In the genomic region with DNA sequence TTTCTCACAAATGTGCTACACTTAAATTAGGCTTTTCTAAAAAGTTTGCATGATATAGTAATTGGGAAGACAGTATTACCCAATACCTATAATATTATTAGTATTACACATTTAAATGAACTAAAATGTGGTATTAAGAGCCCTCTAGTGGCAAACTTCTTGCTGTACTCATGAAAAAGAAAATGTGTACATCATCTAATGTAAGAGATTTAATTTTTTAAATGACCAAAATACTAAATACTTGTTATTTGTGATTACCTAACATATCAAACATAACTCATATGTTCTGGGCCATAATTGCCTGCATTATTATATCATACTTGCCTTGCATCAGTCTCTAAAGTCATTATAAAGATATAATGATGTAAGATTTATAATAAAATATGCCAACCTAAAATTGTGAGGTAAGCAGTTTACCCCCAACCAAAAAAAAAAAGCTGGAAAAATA, we compare ENCODE assay signal across 8 cellular contexts.
DNase-seq lines count a peak whose midpoint lies in the region; ATAC-seq and TF ChIP-seq lines count a peak whose summit lies in the region.

No MANE protein-coding gene starts in this region.

- peaks cover 10% of the 10 kb centered on the region for H3K4me1 Mint-ChIP-seq in MCF 10A (ENCODE audit: insufficient read depth, unreplicated experiment)

- BruUV-seq in MCF 10A (replicated peaks; lab: Mats Ljungman, UMichigan): no TSS peak

- no peaks in the 10 kb centered on the region for H3K4me1 ChIP-seq in left ventricle myocardium inferior
- no peaks in the 10 kb centered on the region for H3K4me1 ChIP-seq in right cardiac atrium (ENCODE audit: control insufficient read depth, insufficient read depth, low read length)
- H3K4me1 ChIP-seq in right lobe of liver: no peaks in the 10 kb centered on the region

- DNase-seq in left ventricle myocardium inferior (no peak), right cardiac atrium (no peak), NCI-H2196 treated with DMSO at 0.1 percent for 48 hours (lab: John Stamatoyannopoulos, UW; ENCODE audit: unreplicated experiment) (peak; percentile 58), MCF 10A (ENCODE audit: unreplicated experiment) (peak; percentile 59), right lobe of liver (no peak)
- DNase-seq in activated naive CD4-positive, alpha-beta T cell treated with Interleukin-2 at 50 U/mL for 16 hours: no peak

- H3K36me3 Mint-ChIP-seq in MCF 10A (ENCODE audit: insufficient read depth, unreplicated experiment): no peaks in the 10 kb centered on the region

- H3K27ac ChIP-seq in left ventricle myocardium inferior (replicated peaks) (no peak overlapping the region), right cardiac atrium (ENCODE audit: low read length) (no peak overlapping the region), right lobe of liver (no peak overlapping the region)

- intact Hi-C loops in left ventricle myocardium inferior (cut with micrococcal nuclease) (loop anchor here (1.0 kb wide), 1 partner anchor 139 kb away; no protein-coding TSS in a partner anchor), right cardiac atrium (cut with DNase I) (loop anchor here (2.0 to 10.0 kb wide), 3 partner anchors 136 to 140 kb away; no protein-coding TSS in a partner anchor), MCF 10A (cut with micrococcal nuclease) (loop anchor here (1.0 to 2.0 kb wide), 2 partner anchors 139 to 278 kb away; no protein-coding TSS in a partner anchor), right lobe of liver (cut with DNase I) (no loop called here)

- ATAC-seq in right cardiac atrium: no peak
- ATAC-seq in right lobe of liver: peak; percentile 41 to 63 (median 55)
- no peak for ATAC-seq in GM18873 (IDR thresholded peaks at IDR 0.05; ENCODE audit: low FRiP score, unreplicated experiment)
- no peak for ATAC-seq in HG03159 (IDR thresholded peaks at IDR 0.05; ENCODE audit: unreplicated experiment)

- H3K9me3 ChIP-seq in left ventricle myocardium inferior (replicated peaks) (no peaks in the 10 kb centered on the region), right cardiac atrium (ENCODE audit: control insufficient read depth, low read length) (no peaks in the 10 kb centered on the region), right lobe of liver (no peaks in the 10 kb centered on the region)

- peak; percentile 78 for TF ChIP-seq CTCF in left ventricle myocardium inferior (IDR thresholded peaks at IDR 0.05; ENCODE audit: borderline replicate concordance)
- peak; percentile 57 for TF ChIP-seq CTCF in MCF 10A (IDR thresholded peaks at IDR 0.05; ENCODE audit: unreplicated experiment)
- peak; percentile 70 to 80 (median 76) for TF ChIP-seq CTCF in right lobe of liver (IDR thresholded peaks at IDR 0.05)

- no peak overlapping the region for H3K4me3 Mint-ChIP-seq in MCF 10A (ENCODE audit: unreplicated experiment)

- H3K9me3 Mint-ChIP-seq in MCF 10A (ENCODE audit: unreplicated experiment): no peaks in the 10 kb centered on the region

- no peak for TF ChIP-seq POLR2A in right lobe of liver (IDR thresholded peaks at IDR 0.05)

- H3K36me3 ChIP-seq in left ventricle myocardium inferior (no peaks in the 10 kb centered on the region), right lobe of liver (no peaks in the 10 kb centered on the region)

- POLR2A ChIA-PET in MCF 10A (lab: Yijun Ruan, JAX): interaction anchor here (0.8 to 4.2 kb wide), 9 partner anchors 22 to 169 kb away, joined by 3 to 24 read pairs (median 6); no protein-coding TSS in a partner anchor

- H3K27me3 ChIP-seq in left ventricle myocardium inferior (ENCODE audit: low read depth): no peaks in the 10 kb centered on the region
- no peaks in the 10 kb centered on the region for H3K27me3 ChIP-seq in right cardiac atrium (ENCODE audit: control insufficient read depth, insufficient read depth)
- no peaks in the 10 kb centered on the region for H3K27me3 ChIP-seq in right lobe of liver

- H3K27ac Mint-ChIP-seq in MCF 10A (ENCODE audit: low read depth, unreplicated experiment): no peak overlapping the region

- H3K4me3 ChIP-seq in left ventricle myocardium inferior (no peak overlapping the region), right cardiac atrium (ENCODE audit: low read length) (no peak overlapping the region), right lobe of liver (no peak overlapping the region)

- H3K27me3 Mint-ChIP-seq in MCF 10A (ENCODE audit: insufficient read depth, unreplicated experiment): no peaks in the 10 kb centered on the region

- CTCF ChIA-PET in MCF 10A (lab: Yijun Ruan, JAX): interaction anchor here (0.6 to 8.0 kb wide), 16 partner anchors 10 to 1065 kb away, joined by 3 to 90 read pairs (median 5); no protein-coding TSS in a partner anchor

Comparison
In these comparisons a context has a peak if more than half of its experiments do, and no peak if none do; other contexts are left out.
1. DNase-seq: peak in NCI-H2196 treated with DMSO at 0.1 percent for 48 hours (single experiment) and MCF 10A (single experiment); none in left ventricle myocardium inferior (single experiment), right cardiac atrium (0 of 3), right lobe of liver (0 of 3) and activated naive CD4-positive, alpha-beta T cell treated with Interleukin-2 at 50 U/mL for 16 hours (single experiment).
2. ATAC-seq: peak in right lobe of liver (4 of 4); none in right cardiac atrium (0 of 2), GM18873 (single experiment) and HG03159 (single experiment).
3. intact Hi-C loops: an anchor here in left ventricle myocardium inferior (1.0 kb wide), right cardiac atrium (2.0 to 10.0 kb wide) and MCF 10A (1.0 to 2.0 kb wide); none called in right lobe of liver.
4. Peak in every context shown above with its lines, with median percentiles within 50 percentile points of each other: CTCF ChIP-seq.